ENCODE assay signal across 19 cellular contexts in genomic region chr4:158195297-158195696, GRCh38. TPM values are rescaled to one million over a fixed set of nuclear protein-coding genes. Genes with fewer than 3 reads are reported as not detected.
DNase-seq lines count a peak whose midpoint lies in the region; ATAC-seq, FAIRE-seq and TF ChIP-seq lines count a peak whose summit lies in the region.
"Had no signal": no experiment of that assay in that cellular context is flagged by ENCODE, and none has a peak within 500 bp of the region (broad histone marks: within the 10 kb centered on the region; RNA-seq: fewer than 3 reads in every experiment).

No MANE protein-coding gene starts in this region.

- H3K27me3 Mint-ChIP-seq in astrocyte (ENCODE audit: low read depth, unreplicated experiment) (no peaks in the 10 kb centered on the region), neural progenitor cell (ENCODE audit: insufficient read depth, low read depth) (peaks cover 3% of the 10 kb centered on the region)
- H3K27me3 Mint-ChIP-seq in activated T-cell treated with anti-CD3 and anti-CD28 coated beads, Interleukin-2, amount 50 U/mL, for 4 hours (ENCODE audit: low read depth), result no peaks in the 10 kb centered on the region

- TF ChIP-seq CTCF in astrocyte (IDR thresholded peaks at IDR 0.05; ENCODE audit: insufficient read depth, low read depth, low read length) (no peak), neural progenitor cell (IDR thresholded peaks at IDR 0.05) (no peak), thoracic aorta (IDR thresholded peaks at IDR 0.05) (no peak), osteoblast (IDR thresholded peaks at IDR 0.05; ENCODE audit: extremely low read depth, low read depth, low read length) (no peak)

- H3K4me3 Mint-ChIP-seq in astrocyte (ENCODE audit: unreplicated experiment) (no peak overlapping the region), neural progenitor cell (no peak overlapping the region)
- no peak overlapping the region for H3K4me3 Mint-ChIP-seq in activated T-cell treated with anti-CD3 and anti-CD28 coated beads, Interleukin-2, amount 50 U/mL, for 4 hours
- H3K4me3 Mint-ChIP-seq: B cell; CD4-positive, alpha-beta T cell; HFFc6 had no signal

- H3K9me2 ChIP-seq in GM23248 (ENCODE audit: insufficient read depth), result no peaks in the 10 kb centered on the region

- H3K36me3 Mint-ChIP-seq in astrocyte (ENCODE audit: low read depth, unreplicated experiment) (no peaks in the 10 kb centered on the region), neural progenitor cell (no peaks in the 10 kb centered on the region)
- H3K36me3 Mint-ChIP-seq in activated T-cell treated with anti-CD3 and anti-CD28 coated beads, Interleukin-2, amount 50 U/mL, for 4 hours (ENCODE audit: insufficient read depth), result no peaks in the 10 kb centered on the region

- H3K4me1 Mint-ChIP-seq in astrocyte (ENCODE audit: low read depth, unreplicated experiment), result no peaks in the 10 kb centered on the region
- H3K4me1 Mint-ChIP-seq in neural progenitor cell, result peaks cover 4% of the 10 kb centered on the region
- H3K4me1 Mint-ChIP-seq in activated T-cell treated with anti-CD3 and anti-CD28 coated beads, Interleukin-2, amount 50 U/mL, for 4 hours (ENCODE audit: low read depth), result peaks cover 2% of the 10 kb centered on the region
- H3K4me1 Mint-ChIP-seq: B cell had no signal

- H3K9me3 ChIP-seq in GM23248 (ENCODE audit: low read depth) (no peaks in the 10 kb centered on the region), astrocyte (ENCODE audit: insufficient read depth, low read depth, low read length) (no peaks in the 10 kb centered on the region), neural progenitor cell (ENCODE audit: low read depth) (no peaks in the 10 kb centered on the region), thoracic aorta (no peaks in the 10 kb centered on the region), osteoblast (ENCODE audit: low read depth, low read length) (no peaks in the 10 kb centered on the region)

- FAIRE-seq in astrocyte (lab: Jason Lieb, UNC), result peak; percentile 41
- FAIRE-seq: GM12891, H1 had no signal

- ATAC-seq in thoracic aorta (ENCODE audit: insufficient number of reproducible peaks, low FRiP score, low read depth) (no peak), HG03108 (IDR thresholded peaks at IDR 0.05; ENCODE audit: unreplicated experiment) (no peak)
- no peak for ATAC-seq in activated T-cell treated with anti-CD3 and anti-CD28 coated beads, Interleukin-2, amount 50 U/mL, for 4 hours

- in situ Hi-C loops in GM23248 (cut with MboI), result no loop called here

- H3K27ac ChIP-seq in GM23248 (no peak overlapping the region), astrocyte (ENCODE audit: low read depth, low read length) (no peak overlapping the region), neural progenitor cell (no peak overlapping the region), thoracic aorta (peak overlapping the region; percentile 84 to 90), osteoblast (ENCODE audit: low read depth, low read length) (no peak overlapping the region)
- H3K27ac ChIP-seq: HL-60 had no signal

- H3K9ac ChIP-seq in GM23248 (no peak overlapping the region), astrocyte (ENCODE audit: low read length) (no peak overlapping the region), neural progenitor cell (no peak overlapping the region)

- no peak overlapping the region for H3K4me2 ChIP-seq in GM23248 (ENCODE audit: unreplicated experiment)
- H3K4me2 ChIP-seq in astrocyte (ENCODE audit: low read length), result no peak overlapping the region
- H3K4me2 ChIP-seq in neural progenitor cell, result no peak overlapping the region
- no peak overlapping the region for H3K4me2 ChIP-seq in osteoblast (ENCODE audit: insufficient read depth, low read length)

- no peak overlapping the region for H2AFZ ChIP-seq in GM23248
- H2AFZ ChIP-seq in astrocyte (ENCODE audit: low read depth, low read length), result no peak overlapping the region
- H2AFZ ChIP-seq in neural progenitor cell (replicated peaks), result peak overlapping the region; percentile 9
- no peak overlapping the region for H2AFZ ChIP-seq in osteoblast (ENCODE audit: low read length)

- H3K79me2 ChIP-seq in GM23248 (ENCODE audit: insufficient read depth) (no peaks in the 10 kb centered on the region), astrocyte (ENCODE audit: insufficient read depth, low read length) (no peaks in the 10 kb centered on the region), neural progenitor cell (ENCODE audit: low read depth) (no peaks in the 10 kb centered on the region), osteoblast (ENCODE audit: insufficient read depth, low read length) (no peaks in the 10 kb centered on the region)

- H3K27ac Mint-ChIP-seq in astrocyte (ENCODE audit: unreplicated experiment), result no peak overlapping the region
- H3K27ac Mint-ChIP-seq in neural progenitor cell, result no peak overlapping the region
- H3K27ac Mint-ChIP-seq: B cell; CD4-positive, alpha-beta T cell; HFFc6 had no signal

- H3K4me1 ChIP-seq in GM23248 (ENCODE audit: insufficient read depth) (no peaks in the 10 kb centered on the region), astrocyte (ENCODE audit: insufficient read depth, low read length) (no peaks in the 10 kb centered on the region), neural progenitor cell (no peaks in the 10 kb centered on the region), thoracic aorta (ENCODE audit: control insufficient read depth in 1 of 2, low read depth in 2 of 2) (peaks cover 14 to 50% of the 10 kb centered on the region in 2 donors), osteoblast (ENCODE audit: insufficient read depth, low read length) (no peaks in the 10 kb centered on the region)

- 45 to 48% methylated on average over 1 of the region's 1 CpG for WGBS in GM23248 (ENCODE audit: low coverage in 1 of 2, low lambda C conversion rate in 2 of 2, missing lambda C conversion rate in 2 of 2), 2 experiments

- H3K27me3 ChIP-seq in GM23248 (replicated peaks; ENCODE audit: insufficient read depth) (no peaks in the 10 kb centered on the region; the same call in 1 of the 2 replicates), astrocyte (ENCODE audit: insufficient read depth, low read length) (no peaks in the 10 kb centered on the region), neural progenitor cell (no peaks in the 10 kb centered on the region), thoracic aorta (replicated peaks; ENCODE audit: insufficient read depth) (no peaks in the 10 kb centered on the region), osteoblast (ENCODE audit: insufficient read depth, low read length) (no peaks in the 10 kb centered on the region)

- H3K36me3 ChIP-seq in GM23248 (ENCODE audit: low read depth) (no peaks in the 10 kb centered on the region), astrocyte (ENCODE audit: insufficient read depth, low read length) (no peaks in the 10 kb centered on the region), neural progenitor cell (no peaks in the 10 kb centered on the region), thoracic aorta (peaks cover 3% of the 10 kb centered on the region), osteoblast (ENCODE audit: insufficient read depth, low read length) (no peaks in the 10 kb centered on the region)

- H4K20me1 ChIP-seq in GM23248 (ENCODE audit: insufficient read depth) (no peaks in the 10 kb centered on the region), astrocyte (ENCODE audit: insufficient read depth, low read length) (no peaks in the 10 kb centered on the region), neural progenitor cell (ENCODE audit: low read depth) (no peaks in the 10 kb centered on the region), osteoblast (ENCODE audit: insufficient read depth, low read length) (no peaks in the 10 kb centered on the region)

- no peaks in the 10 kb centered on the region for H3K9me3 Mint-ChIP-seq in astrocyte (ENCODE audit: unreplicated experiment)
- no peaks in the 10 kb centered on the region for H3K9me3 Mint-ChIP-seq in neural progenitor cell
- H3K9me3 Mint-ChIP-seq in activated T-cell treated with anti-CD3 and anti-CD28 coated beads, Interleukin-2, amount 50 U/mL, for 4 hours, result no peaks in the 10 kb centered on the region
- H3K9me3 Mint-ChIP-seq: CD4-positive, alpha-beta T cell; HFFc6 had no signal

- H3K4me3 ChIP-seq in GM23248, result no peak overlapping the region
- no peak overlapping the region for H3K4me3 ChIP-seq in astrocyte (ENCODE audit: insufficient read depth, low read depth, low read length)
- no peak overlapping the region for H3K4me3 ChIP-seq in neural progenitor cell
- no peak overlapping the region for H3K4me3 ChIP-seq in thoracic aorta
- H3K4me3 ChIP-seq in osteoblast (ENCODE audit: insufficient read depth, low read length), result no peak overlapping the region

- no peaks in the 10 kb centered on the region for H3F3A ChIP-seq in GM23248 (ENCODE audit: insufficient read depth)
- no peaks in the 10 kb centered on the region for H3F3A ChIP-seq in neural progenitor cell (ENCODE audit: low read depth)

- DNase-seq in GM23248 (peak; percentile 15), astrocyte (ENCODE audit: low read depth) (no peak), neural progenitor cell (ENCODE audit: low spot score) (no peak), thoracic aorta (ENCODE audit: low spot score) (no peak), osteoblast (ENCODE audit: insufficient read length, low spot score, missing footprints) (no peak), NCI-H2081 (lab: John Stamatoyannopoulos, UW) (no peak)
- no peak for DNase-seq in activated T-cell treated with anti-CD3 and anti-CD28 coated beads, Interleukin-2, amount 50 U/mL, for 4 hours
- DNase-seq: ACHN; C1 segment of cervical spinal cord; Calu3; CD4-positive, alpha-beta T cell; DMS 273 treated with DMSO at 0.1 percent for 48 hours; HCEC 1CT; HFFc6 had no signal

RNA-seq across cellular contexts. Expression of gene TMEM144, which starts 15.0 kb away (rescaled TPM):
- total RNA-seq in GM23248 (2014; rRNA removed; shearing (Covaris generic)), result 0.63 and 2.4 TPM in 2 replicates
- 1.1 and 1.6 TPM in 2 replicates for polyA plus RNA-seq in GM23248 (2016; fragmentation: Nextera tagmentation; extraction: Ambion mirVana)
- total RNA-seq in astrocyte (5.6 and 7.6 TPM in 2 replicates), neural progenitor cell (ENCODE audit: low replicate concordance) (2.0 and 4.1 TPM in 2 replicates), thoracic aorta (10 to 100 TPM; 22.6 to 24.2 TPM), osteoblast (6.8 and 8.0 TPM in 2 replicates)
- under 1 TPM in 1 of 3 donors, not detected in 2; 0.10 TPM for total RNA-seq in activated T-cell treated with anti-CD3 and anti-CD28 coated beads, Interleukin-2, amount 50 U/mL, for 4 hours

RNA-seq across cellular contexts. Expression of gene GASK1B, which starts 22.5 kb away (rescaled TPM):
- 4.8 and 6.2 TPM in 2 replicates for total RNA-seq in GM23248 (2014; rRNA removed; shearing (Covaris generic))
- 5.3 and 7.5 TPM in 2 replicates for polyA plus RNA-seq in GM23248 (2016; fragmentation: Nextera tagmentation; extraction: Ambion mirVana)
- total RNA-seq in astrocyte (25.8 and 34.2 TPM in 2 replicates), neural progenitor cell (ENCODE audit: low replicate concordance) (not detected in 2 replicates), thoracic aorta (100 to 1,000 TPM; 147 to 169 TPM), osteoblast (35.4 and 42.0 TPM in 2 replicates)
- under 1 TPM; 0.11 to 0.32 (median 0.15) TPM for total RNA-seq in activated T-cell treated with anti-CD3 and anti-CD28 coated beads, Interleukin-2, amount 50 U/mL, for 4 hours
- total RNA-seq: H1 had no signal
- polyA plus RNA-seq: H1 had no signal

Comparison
In these comparisons a context has a peak if more than half of its experiments do, and no peak if none do; other contexts are left out.
1. H3K27ac ChIP-seq: peak in thoracic aorta (2 of 2); none in GM23248 (single experiment), astrocyte (single experiment), neural progenitor cell (single experiment) and osteoblast (single experiment).